In genomic region chr12:78835493-78835892, GRCh38 we compare ENCODE assay signal across 21 cellular contexts. TPM values are rescaled to one million over a fixed set of nuclear protein-coding genes. Genes with fewer than 3 reads are reported as not detected.
DNase-seq lines count a peak whose midpoint lies in the region; ATAC-seq and TF ChIP-seq lines count a peak whose summit lies in the region.
"Had no signal": no experiment of that assay in that cellular context is flagged by ENCODE, and none has a peak within 500 bp of the region (broad histone marks: within the 10 kb centered on the region; RNA-seq: fewer than 3 reads in every experiment).

No MANE protein-coding gene starts in this region.

- H3K27me3 ChIP-seq in mammary epithelial cell (ENCODE audit: insufficient read depth, low read length) (no peaks in the 10 kb centered on the region), breast epithelium (no peaks in the 10 kb centered on the region), endodermal cell (ENCODE audit: control insufficient read depth, insufficient read depth, low read length, poor library complexity, severe bottlenecking) (no peaks in the 10 kb centered on the region)
- H3K27me3 ChIP-seq: BLaER1 treated with 17β-estradiol and CSF1 and Interleukin-3, amounts not matched to agents 10 nM and 100 nM had no signal

- H2AFZ ChIP-seq in mammary epithelial cell (ENCODE audit: low read depth, low read length), result peak overlapping the region; percentile 12

- no peak for ATAC-seq in stimulated activated naive CD8-positive, alpha-beta T cell treated with anti-CD3 and anti-CD28 coated beads, Interleukin-15, Interleukin-2, amounts not matched to agents 100 U/mL and 50 U/mL, for 24 hours
- no peak for ATAC-seq in HG03045 (IDR thresholded peaks at IDR 0.05; ENCODE audit: unreplicated experiment)
- ATAC-seq: HCT116, HepG2 had no signal

- no peaks in the 10 kb centered on the region for H4K20me1 ChIP-seq in mammary epithelial cell (ENCODE audit: insufficient read depth, low read length)
- H4K20me1 ChIP-seq: BLaER1 treated with 17β-estradiol and CSF1 and Interleukin-3, amounts not matched to agents 10 nM and 100 nM had no signal

- no peaks in the 10 kb centered on the region for H3K9me3 Mint-ChIP-seq in endodermal cell
- H3K9me3 Mint-ChIP-seq: HFFc6, IgD-negative memory B cell had no signal

- H3K4me3 Mint-ChIP-seq in endodermal cell, result no peak overlapping the region
- H3K4me3 Mint-ChIP-seq: B cell; CD4-positive, CD25-positive, alpha-beta regulatory T cell; CD8-positive, alpha-beta memory T cell; HFFc6; IgD-negative memory B cell had no signal

- no peak overlapping the region for H3K4me2 ChIP-seq in mammary epithelial cell (ENCODE audit: insufficient read depth, low read depth, low read length)
- H3K4me2 ChIP-seq: BLaER1 treated with 17β-estradiol and CSF1 and Interleukin-3, amounts not matched to agents 10 nM and 100 nM had no signal

- TF ChIP-seq CTCF in mammary epithelial cell (conservative IDR thresholded peaks at IDR 0.05 in 1 of 2, IDR thresholded peaks at IDR 0.05 in 1 of 2; ENCODE audit: extremely low read depth in 1 of 2, insufficient read depth in 1 of 2, low read depth in 1 of 2, low read length in 2 of 2) (no peak), breast epithelium (IDR thresholded peaks at IDR 0.05) (no peak), endodermal cell (conservative IDR thresholded peaks at IDR 0.05) (no peak)

- H3K27ac ChIP-seq in mammary epithelial cell (ENCODE audit: insufficient read depth, low read depth, low read length) (no peak overlapping the region), breast epithelium (no peak overlapping the region), endodermal cell (ENCODE audit: low read depth, low read length) (no peak overlapping the region)
- H3K27ac ChIP-seq: BLaER1 treated with 17β-estradiol and CSF1 and Interleukin-3, amounts not matched to agents 10 nM and 100 nM had no signal

- 89% methylated on average over 6 of the region's 6 CpGs for WGBS in mammary epithelial cell (ENCODE audit: low coverage, missing lambda C conversion rate)
- 84 to 92% methylated on average over 2 to 5 of the region's 6 CpGs for WGBS in endodermal cell (ENCODE audit: insufficient coverage in 1 of 2, insufficient read length in 1 of 2), 2 experiments

- H3K4me1 ChIP-seq in mammary epithelial cell (ENCODE audit: insufficient read depth, low read length) (no peaks in the 10 kb centered on the region), breast epithelium (no peaks in the 10 kb centered on the region), endodermal cell (ENCODE audit: control insufficient read depth, insufficient read depth, low read length) (no peaks in the 10 kb centered on the region)
- H3K4me1 ChIP-seq: BLaER1 treated with 17β-estradiol and CSF1 and Interleukin-3, amounts not matched to agents 10 nM and 100 nM had no signal

- H3K36me3 ChIP-seq in mammary epithelial cell (ENCODE audit: insufficient read depth, low read length) (no peaks in the 10 kb centered on the region), breast epithelium (no peaks in the 10 kb centered on the region), endodermal cell (ENCODE audit: control insufficient read depth, insufficient read depth, low read length) (no peaks in the 10 kb centered on the region)
- H3K36me3 ChIP-seq: BLaER1 treated with 17β-estradiol and CSF1 and Interleukin-3, amounts not matched to agents 10 nM and 100 nM had no signal

- CTCF ChIA-PET in mammary epithelial cell (lab: Charles Lee; ENCODE audit: low non-redundant PET), result no interaction called here

- H3K79me2 ChIP-seq in mammary epithelial cell (ENCODE audit: insufficient read depth, low read length), result no peaks in the 10 kb centered on the region

- H3K4me1 Mint-ChIP-seq in endodermal cell, result peaks cover 9% of the 10 kb centered on the region
- H3K4me1 Mint-ChIP-seq: B cell; CD4-positive, CD25-positive, alpha-beta regulatory T cell; CD8-positive, alpha-beta memory T cell; IgD-negative memory B cell had no signal

- H3K36me3 Mint-ChIP-seq in endodermal cell (ENCODE audit: low read depth), result no peaks in the 10 kb centered on the region
- H3K36me3 Mint-ChIP-seq: CD4-positive, CD25-positive, alpha-beta regulatory T cell; CD8-positive, alpha-beta memory T cell; IgD-negative memory B cell had no signal

- intact Hi-C loops in mammary epithelial cell (cut with micrococcal nuclease) (no loop called here), breast epithelium (cut with DNase I; ENCODE audit: low total_unique reads) (no loop called here)

- peaks cover 12% of the 10 kb centered on the region for H3K27me3 Mint-ChIP-seq in endodermal cell (ENCODE audit: insufficient read depth)
- H3K27me3 Mint-ChIP-seq: CD4-positive, CD25-positive, alpha-beta regulatory T cell had no signal

- H3K9ac ChIP-seq in mammary epithelial cell (ENCODE audit: insufficient read depth, low read length) (no peak overlapping the region), endodermal cell (ENCODE audit: extremely low read depth, low read length, poor library complexity, severe bottlenecking) (no peak overlapping the region)
- H3K9ac ChIP-seq: BLaER1 treated with 17β-estradiol and CSF1 and Interleukin-3, amounts not matched to agents 10 nM and 100 nM had no signal

- H3K27ac Mint-ChIP-seq in endodermal cell, result no peak overlapping the region
- H3K27ac Mint-ChIP-seq: B cell; CD4-positive, CD25-positive, alpha-beta regulatory T cell; CD8-positive, alpha-beta memory T cell; HFFc6; IgD-negative memory B cell had no signal

- H3K4me3 ChIP-seq in mammary epithelial cell (replicated peaks in 1 of 3; ENCODE audit: insufficient read depth in 1 of 3, low read depth in 2 of 3, low read length in 3 of 3), result no peak overlapping the region
- no peak overlapping the region for H3K4me3 ChIP-seq in breast epithelium
- H3K4me3 ChIP-seq in endodermal cell (ENCODE audit: low read length), result no peak overlapping the region
- H3K4me3 ChIP-seq: BLaER1 treated with 17β-estradiol and CSF1 and Interleukin-3, amounts not matched to agents 10 nM and 100 nM had no signal

- in situ Hi-C loops in mammary epithelial cell (cut with MboI; ENCODE audit: low sequenced_read_pairs in 2 of 2), result no loop called here

- BruUV-seq in mammary epithelial cell (replicated peaks; lab: Mats Ljungman, UMichigan), result no TSS peak

- DNase-seq in mammary epithelial cell (no peak), breast epithelium (ENCODE audit: low spot score in 2 of 2) (no peak), endodermal cell (peak; percentile 55), islet precursor cell (peak; percentile 54), renal cortical epithelial cell (ENCODE audit: low read depth) (peak; percentile 9), foreskin melanocyte (no peak)
- no peak for DNase-seq in stimulated activated naive CD8-positive, alpha-beta T cell treated with anti-CD3 and anti-CD28 coated beads, Interleukin-15, Interleukin-2, amounts not matched to agents 100 U/mL and 50 U/mL, for 24 hours
- DNase-seq: CD4-positive, CD25-positive, alpha-beta regulatory T cell; CD8-positive, alpha-beta memory T cell; COR-L47; DMS79 treated with DMSO at 0.1 percent for 48 hours; GF-D8; H7; HFFc6; KBM-7 had no signal

- TF ChIP-seq POLR2A in breast epithelium (IDR thresholded peaks at IDR 0.05), result no peak

- dilution Hi-C loops in mammary epithelial cell (cut with HindIII; ENCODE audit: low sequenced_read_pairs), result no loop called here

- H3K9me3 ChIP-seq in mammary epithelial cell (replicated peaks; ENCODE audit: insufficient read depth, low read length) (no peaks in the 10 kb centered on the region), breast epithelium (no peaks in the 10 kb centered on the region), endodermal cell (ENCODE audit: control insufficient read depth, low read length) (no peaks in the 10 kb centered on the region)
- H3K9me3 ChIP-seq: BLaER1 treated with 17β-estradiol and CSF1 and Interleukin-3, amounts not matched to agents 10 nM and 100 nM had no signal

RNA-seq across cellular contexts. Expression of gene SYT1, which starts 29.1 kb away (rescaled TPM):
- total RNA-seq in mammary epithelial cell (10 to 100 TPM; 13.7 to 19.3 TPM), breast epithelium (1 to 10 TPM; 1.1 to 2.3 (median 1.6) TPM), endodermal cell (10 to 100 TPM in 1 of 2 donors, 1 to 10 TPM in 1; 6.8 to 10.7 TPM), renal cortical epithelial cell (1.0 and 1.1 TPM in 2 replicates)
- polyA plus RNA-seq in mammary epithelial cell, result 9.0 TPM
- 20.9 TPM for polyA minus RNA-seq in mammary epithelial cell
- 21.1 TPM for polyA plus RNA-seq in endodermal cell (2013, experiment 1 of 2)
- 19.2 TPM for polyA plus RNA-seq in endodermal cell (2013, experiment 2 of 2)
- total RNA-seq: CD4-positive, CD25-positive, alpha-beta regulatory T cell; CD8-positive, alpha-beta memory T cell; HepG2 had no signal
- polyA plus RNA-seq: CD4-positive, CD25-positive, alpha-beta regulatory T cell; CD8-positive, alpha-beta memory T cell; HepG2 had no signal

Comparison
In these comparisons a context has a peak if more than half of its experiments do, and no peak if none do; other contexts are left out.
1. DNase-seq: peak in endodermal cell (single experiment), islet precursor cell (single experiment) and renal cortical epithelial cell (single experiment); none in mammary epithelial cell (single experiment), breast epithelium (0 of 2), stimulated activated naive CD8-positive, alpha-beta T cell treated with anti-CD3 and anti-CD28 coated beads, Interleukin-15, Interleukin-2, amounts not matched to agents 100 U/mL and 50 U/mL, for 24 hours (single experiment) and foreskin melanocyte (single experiment).